In genomic region chr9:87105-87504, GRCh38 we compare ENCODE assay signal across 6 cellular contexts. TPM values are rescaled to one million over a fixed set of nuclear protein-coding genes. Genes with fewer than 3 reads are reported as not detected.
"Had no signal": no experiment of that assay in that cellular context is flagged by ENCODE, and none has a peak within 500 bp of the region (broad histone marks: within the 10 kb centered on the region; RNA-seq: fewer than 3 reads in every experiment).

No MANE protein-coding gene starts in this region.

RNA-seq across cellular contexts. Expression of gene FOXD4, which starts 31.1 kb away (rescaled TPM):
- total RNA-seq: activated naive CD4-positive, alpha-beta T cell treated with anti-CD3 and anti-CD28 coated beads for 36 hours; activated naive CD4-positive, alpha-beta T cell treated with anti-CD3 and anti-CD28 coated beads, Interleukin-2, amount 50 U/mL, for 72 hours; activated T-helper 2 cell treated with anti-CD3 and anti-CD28 coated beads, Interferon-gamma antibody, Interleukin-2, Interleukin-4, amounts not matched to agents 10 μg/mL and 5 μg/mL and 100 μg/mL, durations not matched to agents 14 hours and 24 hours and 36 hours; ascending aorta; cardiac septum had no signal
- polyA plus RNA-seq: cardiac muscle cell had no signal
